1 cellular context compared by ENCODE assay signal in genomic region chr20:53551719-53552571, GRCh38.
TF ChIP-seq lines count a peak whose summit lies in the region.

No MANE protein-coding gene starts in this region.

TF ChIP-seq in HepG2, 621 proteins besides CTCF, POLR2A, EP300 and RAD21 (continued from another document and continues in another):
- TF ChIP-seq ZNF280D (CRISPR knock-in tag; IDR thresholded peaks at IDR 0.05) (peak; percentile 100), BCL6 (CRISPR knock-in tag; IDR thresholded peaks at IDR 0.05) (peak; percentile 76), KDM1A (CRISPR knock-in tag; IDR thresholded peaks at IDR 0.05) (peak; percentile 98), HMG20A (CRISPR knock-in tag; IDR thresholded peaks at IDR 0.05; ENCODE audit: borderline replicate concordance) (peak; percentile 77; the same call in 1 of the 2 replicates), ZNF354B (CRISPR knock-in tag; IDR thresholded peaks at IDR 0.05) (peak; percentile 70; the same call in 1 of the 2 replicates), NFKBIZ (CRISPR knock-in tag; IDR thresholded peaks at IDR 0.05) (0 out of 2 replicates have a peak, but pooled peaks have one; percentile 54), TCF7 (IDR thresholded peaks at IDR 0.05; ENCODE audit: low read depth) (peak; percentile 95), KDM6A (CRISPR knock-in tag; IDR thresholded peaks at IDR 0.05; ENCODE audit: low read depth) (peak; percentile 84), FOXO1 (CRISPR knock-in tag; IDR thresholded peaks at IDR 0.05) (peak; percentile 66; the same call in 1 of the 2 replicates), ZNF230 (CRISPR knock-in tag; IDR thresholded peaks at IDR 0.05) (peak; percentile 39), YEATS2 (CRISPR knock-in tag; IDR thresholded peaks at IDR 0.05; ENCODE audit: borderline replicate concordance) (peak; percentile 68; the same call in 1 of the 2 replicates), ZNF124 (CRISPR knock-in tag; IDR thresholded peaks at IDR 0.05) (peak; percentile 84; the same call in 1 of the 2 replicates), MIER3 (CRISPR knock-in tag; IDR thresholded peaks at IDR 0.05; ENCODE audit: borderline replicate concordance) (peak; percentile 62; the same call in 1 of the 2 replicates), ZSCAN21 (CRISPR knock-in tag; IDR thresholded peaks at IDR 0.05; ENCODE audit: borderline replicate concordance) (peak; percentile 39; the same call in 1 of the 2 replicates), DDIT3 (CRISPR knock-in tag; IDR thresholded peaks at IDR 0.05) (peak; percentile 59; the same call in 1 of the 2 replicates), KLF6 (CRISPR knock-in tag; IDR thresholded peaks at IDR 0.05) (0 out of 2 replicates have a peak, but pooled peaks have one; percentile 53), GABPB1 (CRISPR knock-in tag; IDR thresholded peaks at IDR 0.05) (peak; percentile 63; the same call in 1 of the 2 replicates), KDM2A (CRISPR knock-in tag; IDR thresholded peaks at IDR 0.05; ENCODE audit: borderline replicate concordance, low read depth) (peak; percentile 70; the same call in 1 of the 2 replicates), ZNF503 (CRISPR knock-in tag; IDR thresholded peaks at IDR 0.05) (peak; percentile 60), POGZ (CRISPR knock-in tag; IDR thresholded peaks at IDR 0.05) (peak; percentile 97), ZNF451 (CRISPR knock-in tag; IDR thresholded peaks at IDR 0.05) (peak; percentile 48; the same call in 1 of the 2 replicates), ZNF780A (CRISPR knock-in tag; IDR thresholded peaks at IDR 0.05) (0 out of 2 replicates have a peak, but pooled peaks have one; percentile 71), MEIS2 (CRISPR knock-in tag; IDR thresholded peaks at IDR 0.05) (peak; percentile 60; the same call in 1 of the 2 replicates), RCOR2 (CRISPR knock-in tag; IDR thresholded peaks at IDR 0.05) (peak; percentile 99), ARID5B (CRISPR knock-in tag; IDR thresholded peaks at IDR 0.05) (peak; percentile 97), ZNF704 (CRISPR knock-in tag; IDR thresholded peaks at IDR 0.05; ENCODE audit: borderline replicate concordance) (0 out of 2 replicates have a peak, but pooled peaks have one; percentile 5), ZNF580 (CRISPR knock-in tag; IDR thresholded peaks at IDR 0.05; ENCODE audit: borderline replicate concordance, low read depth) (peak; percentile 96), ZNF790 (CRISPR knock-in tag; IDR thresholded peaks at IDR 0.05; ENCODE audit: borderline replicate concordance) (peak; percentile 31; the same call in 1 of the 2 replicates), ZFAT (CRISPR knock-in tag; conservative IDR thresholded peaks at IDR 0.05) (0 out of 2 replicates have a peak, but pooled peaks have one; percentile 58), POGK (CRISPR knock-in tag; conservative IDR thresholded peaks at IDR 0.05) (peak; percentile 58), TEAD3 (CRISPR knock-in tag; optimal IDR thresholded peaks at IDR 0.05; ENCODE audit: borderline replicate concordance) (peak; percentile 99), NR2F6 (IDR thresholded peaks at IDR 0.05) (peak; percentile 73), NR2F6 (CRISPR knock-in tag; IDR thresholded peaks at IDR 0.05) (peak; percentile 87), TOPORS (CRISPR knock-in tag; IDR thresholded peaks at IDR 0.05) (peak; percentile 87; the same call in 1 of the 2 replicates), ZFP1 (CRISPR knock-in tag; IDR thresholded peaks at IDR 0.05) (peak; percentile 79; the same call in 1 of the 2 replicates), E2F5 (CRISPR knock-in tag; conservative IDR thresholded peaks at IDR 0.05) (0 out of 2 replicates have a peak, but pooled peaks have one; percentile 29), TCF7L2 (IDR thresholded peaks at IDR 0.05; ENCODE audit: low read depth, low read length) (peak; percentile 93), ZFY (CRISPR knock-in tag; IDR thresholded peaks at IDR 0.05) (0 out of 2 replicates have a peak, but pooled peaks have one; percentile 11), ZSCAN9 (CRISPR knock-in tag; IDR thresholded peaks at IDR 0.05; ENCODE audit: borderline replicate concordance) (peak; percentile 81), NFYB (CRISPR knock-in tag; IDR thresholded peaks at IDR 0.05) (peak; percentile 27; the same call in 1 of the 2 replicates), ZFP36 (IDR thresholded peaks at IDR 0.05; ENCODE audit: borderline replicate concordance, low read depth, low read length, partially characterized antibody) (peak; percentile 6), HMGXB4 (CRISPR knock-in tag; IDR thresholded peaks at IDR 0.05; ENCODE audit: borderline replicate concordance in 1 of 2, low read depth in 1 of 2) (peak in 1 of 2 experiments; percentile 5; a peak in 3 of 4 replicates), TIGD3 (CRISPR knock-in tag; IDR thresholded peaks at IDR 0.05; ENCODE audit: borderline replicate concordance) (0 out of 2 replicates have a peak, but pooled peaks have one; percentile 71), TBX2 (CRISPR knock-in tag; IDR thresholded peaks at IDR 0.05; ENCODE audit: borderline replicate concordance) (peak; percentile 94), SNAPC2 (CRISPR knock-in tag; IDR thresholded peaks at IDR 0.05) (peak; percentile 87; the same call in 1 of the 2 replicates), MLX (CRISPR knock-in tag; IDR thresholded peaks at IDR 0.05) (peak; percentile 71)
